In genomic region chr7:80637911-80638765, GRCh38 we compare ENCODE assay signal across 1 cellular context.
TF ChIP-seq lines count a peak whose summit lies in the region.

CD36 (plus strand) TSS chr7:80638642; CDS start chr7:80646741, 8,099 bp downstream.

TF ChIP-seq in GM12878, 131 proteins besides CTCF, POLR2A, EP300 and RAD21 (continued from another document):
- TF ChIP-seq CHD1 (IDR thresholded peaks at IDR 0.05; ENCODE audit: low read depth, low read length) (no peak), HDAC2 (IDR thresholded peaks at IDR 0.05) (no peak), CEBPB (IDR thresholded peaks at IDR 0.05; ENCODE audit: borderline replicate concordance in 1 of 2, low read depth in 2 of 2, low read length in 2 of 2) (peak in 1 of 2 experiments; percentile 79; a peak in 1 of 4 replicates), HSF1 (IDR thresholded peaks at IDR 0.05; ENCODE audit: low read depth, low read length) (no peak), LARP7 (IDR thresholded peaks at IDR 0.05) (no peak), ETV6 (conservative IDR thresholded peaks at IDR 0.05 in 1 of 2, IDR thresholded peaks at IDR 0.05 in 1 of 2; ENCODE audit: borderline replicate concordance in 1 of 2, low read depth in 1 of 2) (peak in 1 of 2 experiments; percentile 88; a peak in 2 of 4 replicates), ZZZ3 (IDR thresholded peaks at IDR 0.05; ENCODE audit: control insufficient read depth, insufficient read length, low read depth) (no peak), CBX5 (IDR thresholded peaks at IDR 0.05; ENCODE audit: low read depth) (no peak), RELB (IDR thresholded peaks at IDR 0.05; ENCODE audit: low read depth) (peak; percentile 70), TCF7 (IDR thresholded peaks at IDR 0.05; ENCODE audit: borderline replicate concordance) (peak; percentile 38; the same call in 1 of the 2 replicates), CREM (IDR thresholded peaks at IDR 0.05; ENCODE audit: low read depth) (peak; percentile 83), SRF (IDR thresholded peaks at IDR 0.05; ENCODE audit: low read depth in 2 of 2, low read length in 2 of 2) (0 out of 4 replicates have a peak, but pooled peaks of 1 of the 2 experiments have one; percentile 57), CREB1 (IDR thresholded peaks at IDR 0.05; ENCODE audit: low read depth) (peak; percentile 58; the same call in 1 of the 2 replicates), IKZF1 (conservative IDR thresholded peaks at IDR 0.05) (peak; percentile 49), TBL1XR1 (IDR thresholded peaks at IDR 0.05; ENCODE audit: low read depth, low read length) (peak; percentile 31; the same call in 1 of the 2 replicates), NR2C1 (IDR thresholded peaks at IDR 0.05) (no peak), ZNF217 (IDR thresholded peaks at IDR 0.05) (no peak), MTA2 (IDR thresholded peaks at IDR 0.05; ENCODE audit: low read depth) (peak; percentile 61; the same call in 1 of the 2 replicates), ATF7 (IDR thresholded peaks at IDR 0.05; ENCODE audit: low read depth) (0 out of 2 replicates have a peak, but pooled peaks have one; percentile 10), SUZ12 (IDR thresholded peaks at IDR 0.05; ENCODE audit: unreplicated experiment) (no peak), NFYA (IDR thresholded peaks at IDR 0.05; ENCODE audit: borderline replicate concordance, low read depth, low read length) (no peak), BCL11A (IDR thresholded peaks at IDR 0.05; ENCODE audit: low read depth, low read length) (peak; percentile 82), PML (IDR thresholded peaks at IDR 0.05; ENCODE audit: low read length) (peak; percentile 71; the same call in 1 of the 2 replicates), MTA3 (IDR thresholded peaks at IDR 0.05; ENCODE audit: borderline replicate concordance, low read length) (peak; percentile 93), BCLAF1 (IDR thresholded peaks at IDR 0.05) (no peak), ZSCAN29 (IDR thresholded peaks at IDR 0.05) (no peak), CBFB (IDR thresholded peaks at IDR 0.05; ENCODE audit: low read depth) (peak; percentile 88), IRF4 (IDR thresholded peaks at IDR 0.05; ENCODE audit: low read depth, low read length) (0 out of 2 replicates have a peak, but pooled peaks have one; percentile 11), ZNF687 (IDR thresholded peaks at IDR 0.05) (no peak), TCF3 (IDR thresholded peaks at IDR 0.05; ENCODE audit: borderline replicate concordance, insufficient read depth, low read depth, low read length) (no peak), PBX3 (IDR thresholded peaks at IDR 0.05; ENCODE audit: insufficient replicate concordance, low read depth, low read length) (no peak), GABPA (IDR thresholded peaks at IDR 0.05; ENCODE audit: low read depth) (no peak), YY1 (IDR thresholded peaks at IDR 0.05; ENCODE audit: low read depth, low read length) (no peak), KDM1A (IDR thresholded peaks at IDR 0.05; ENCODE audit: borderline replicate concordance) (no peak), RUNX3 (IDR thresholded peaks at IDR 0.05; ENCODE audit: low read length) (peak; percentile 99), IKZF2 (IDR thresholded peaks at IDR 0.05) (peak; percentile 82 to 85)
